Comparison of ENCODE assay signal across 21 cellular contexts in the genomic region with DNA sequence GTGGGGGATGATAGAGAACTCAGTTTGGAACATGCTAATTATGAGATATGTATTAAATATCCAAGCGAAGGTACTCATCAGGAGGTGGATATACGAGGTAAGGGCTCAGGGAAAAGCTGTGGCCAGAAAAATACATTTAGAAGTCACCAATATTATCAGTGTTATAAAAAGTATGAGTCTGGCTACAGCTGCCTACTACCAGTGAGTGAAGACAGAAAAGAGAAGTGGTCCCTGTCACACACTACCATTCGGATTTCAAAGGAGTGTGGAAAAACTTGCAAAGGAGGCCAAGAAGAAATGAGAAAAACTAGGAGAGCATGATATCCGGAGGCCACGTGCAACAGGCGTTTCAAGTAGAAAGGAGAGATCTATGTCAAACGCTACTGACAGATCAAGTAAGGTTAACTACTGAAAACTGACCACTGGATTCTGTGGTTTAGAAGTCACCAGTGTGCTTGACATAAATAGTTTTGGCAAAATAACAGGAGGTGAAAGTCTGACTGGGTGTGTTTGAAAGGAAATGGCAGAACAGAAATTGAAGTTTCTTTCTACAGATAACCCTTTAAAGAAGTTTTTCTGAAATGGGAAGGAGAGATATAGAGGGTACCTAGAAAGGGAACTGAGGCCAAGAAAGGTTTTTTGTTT.
"Had no signal": no experiment of that assay in that cellular context is flagged by ENCODE, and none has a peak within 500 bp of the region (broad histone marks: within the 10 kb centered on the region; RNA-seq: fewer than 3 reads in every experiment).

No MANE protein-coding gene starts in this region.

- H3K4me1 ChIP-seq: prostate gland, right atrium auricular region, transverse colon, uterus had no signal

- ATAC-seq: activated CD4-positive, CD25-positive, alpha-beta regulatory T cell treated with anti-CD3 and anti-CD28 coated beads, Interleukin-2, amount 50 U/mL, for 24 hours; activated CD8-positive, alpha-beta T cell treated with anti-CD3 and anti-CD28 coated beads, Interleukin-2, amount 10 ng/mL, durations not matched to agents 7 days and 5 days had no signal

- H3K9me3 ChIP-seq: esophagus muscularis mucosa, left ventricle myocardium inferior, prostate gland, right atrium auricular region, transverse colon, uterus had no signal

- H3K27ac ChIP-seq: esophagus muscularis mucosa, left ventricle myocardium inferior, prostate gland, right atrium auricular region, transverse colon, uterus had no signal

- FAIRE-seq: bronchial epithelial cell, endothelial cell of umbilical vein, TTC549 had no signal

- H3K4me3 ChIP-seq: esophagus muscularis mucosa, left ventricle myocardium inferior, prostate gland, right atrium auricular region, transverse colon, uterus had no signal

- H3K27me3 ChIP-seq: esophagus muscularis mucosa, right atrium auricular region, transverse colon, uterus had no signal

- DNase-seq: activated CD4-positive, alpha-beta T cell treated with anti-CD3 and anti-CD28 coated beads, Interleukin-2, amount 10 ng/mL, durations not matched to agents 7 days and 5 days; activated CD8-positive, alpha-beta T cell treated with anti-CD3 and anti-CD28 coated beads, Interleukin-2, amount 10 ng/mL, durations not matched to agents 7 days and 5 days; activated effector memory CD4-positive, alpha-beta T cell treated with anti-CD3 and anti-CD28 coated beads, Interleukin-2, amount 50 U/mL, for 16 hours; activated T-cell treated with anti-CD3 and anti-CD28 coated beads, Interleukin-2, amount 50 U/mL, for 24 hours; cerebellar nuclear complex; effector memory CD4-positive, alpha-beta T cell; immature natural killer cell; kidney glomerular epithelial cell; left ventricle myocardium inferior; mammary epithelial cell; naive B cell; stimulated activated CD4-positive, alpha-beta T cell treated with anti-CD3 and anti-CD28 coated beads, Interleukin-2, amount 100 ng/mL, for 24 hours; transverse colon; uterus had no signal

- H3K36me3 ChIP-seq: esophagus muscularis mucosa, left ventricle myocardium inferior, prostate gland, right atrium auricular region, transverse colon, uterus had no signal
